ENCODE assay signal across 17 cellular contexts in the genomic region with DNA sequence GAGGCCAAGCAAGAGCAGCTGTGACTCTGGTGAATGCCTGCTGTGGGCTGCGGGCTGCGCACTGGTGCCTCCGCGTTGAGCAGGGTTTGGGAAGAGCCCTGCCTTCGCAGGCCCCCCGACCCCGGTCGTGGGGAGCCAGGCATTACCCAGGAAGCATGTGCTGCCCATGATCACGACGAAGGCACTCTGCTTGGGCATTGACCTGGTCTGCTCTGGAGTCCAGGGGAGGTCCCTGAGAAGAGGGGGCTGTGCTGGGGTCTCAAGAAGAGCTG. TPM values are rescaled to one million over a fixed set of nuclear protein-coding genes. Genes with fewer than 3 reads are reported as not detected.
DNase-seq lines count a peak whose midpoint lies in the region; TF ChIP-seq lines count a peak whose summit lies in the region.
"Had no signal": no experiment of that assay in that cellular context is flagged by ENCODE, and none has a peak within 500 bp of the region (broad histone marks: within the 10 kb centered on the region; RNA-seq: fewer than 3 reads in every experiment).

No MANE protein-coding gene starts in this region.

- no peaks in the 10 kb centered on the region for H3K27me3 Mint-ChIP-seq in activated naive CD4-positive, alpha-beta T cell treated with anti-CD3 and anti-CD28 coated beads, Interleukin-2, amount 50 U/mL, for 24 hours

- H3K9me3 Mint-ChIP-seq in activated naive CD4-positive, alpha-beta T cell treated with anti-CD3 and anti-CD28 coated beads, Interleukin-2, amount 50 U/mL, for 24 hours, result no peaks in the 10 kb centered on the region

- peaks cover 7% of the 10 kb centered on the region for H3K36me3 Mint-ChIP-seq in activated naive CD4-positive, alpha-beta T cell treated with anti-CD3 and anti-CD28 coated beads, Interleukin-2, amount 50 U/mL, for 24 hours

- H3K27me3 ChIP-seq in HUES64 (ENCODE audit: insufficient read depth, low read length) (no peaks in the 10 kb centered on the region), spleen (replicated peaks in 1 of 7) (no peaks in the 10 kb centered on the region), Karpas-422 (ENCODE audit: low read length) (no peaks in the 10 kb centered on the region)
- no peaks in the 10 kb centered on the region for H3K27me3 ChIP-seq in effector memory CD4-positive, alpha-beta T cell (replicated peaks; ENCODE audit: control insufficient read depth, insufficient read depth, low read length, poor library complexity, severe bottlenecking)
- H3K27me3 ChIP-seq: ovary had no signal

- no peak overlapping the region for H3K4me3 Mint-ChIP-seq in activated naive CD4-positive, alpha-beta T cell treated with anti-CD3 and anti-CD28 coated beads, Interleukin-2, amount 50 U/mL, for 24 hours

- no peak for TF ChIP-seq POLR2A in spleen (IDR thresholded peaks at IDR 0.05)

- no peak for TF ChIP-seq CTCF in spleen (IDR thresholded peaks at IDR 0.05 in 8 of 11, conservative IDR thresholded peaks at IDR 0.05 in 3 of 11)

- H3K9ac ChIP-seq in HUES64 (ENCODE audit: low read depth, low read length), result peak overlapping the region; percentile 24; the same call in 1 of the 2 replicates
- no peak overlapping the region for H3K9ac ChIP-seq in Karpas-422 (ENCODE audit: low read length)

- H3K9me3 ChIP-seq in HUES64 (ENCODE audit: insufficient read depth, low read depth, low read length) (no peaks in the 10 kb centered on the region), spleen (no peaks in the 10 kb centered on the region), Karpas-422 (ENCODE audit: low read length) (no peaks in the 10 kb centered on the region)
- H3K9me3 ChIP-seq in effector memory CD4-positive, alpha-beta T cell (ENCODE audit: control insufficient read depth, low read length), result no peaks in the 10 kb centered on the region
- H3K9me3 ChIP-seq: ovary had no signal

- H3K4me2 ChIP-seq in Karpas-422 (ENCODE audit: low read depth, low read length, poor library complexity, severe bottlenecking), result no peak overlapping the region

- H3K4me3 ChIP-seq in HUES64 (ENCODE audit: low read length) (no peak overlapping the region), spleen (no peak overlapping the region), Karpas-422 (ENCODE audit: low read length) (no peak overlapping the region)
- no peak overlapping the region for H3K4me3 ChIP-seq in effector memory CD4-positive, alpha-beta T cell (ENCODE audit: insufficient read depth, low read depth, low read length, poor library complexity, severe bottlenecking)
- H3K4me3 ChIP-seq: coronary artery, ovary had no signal

- peak overlapping the region; percentile 62 for H3K27ac Mint-ChIP-seq in activated naive CD4-positive, alpha-beta T cell treated with anti-CD3 and anti-CD28 coated beads, Interleukin-2, amount 50 U/mL, for 24 hours

- 92% methylated on average over 10 of the region's 10 CpGs for WGBS in HUES64
- WGBS in spleen, 5 donors, result 59 to 93% (median 88%) methylated on average over 5 to 10 of the region's 10 CpGs

- H3K4me1 ChIP-seq in HUES64 (ENCODE audit: insufficient read depth, low read length), result peaks cover 45% of the 10 kb centered on the region
- H3K4me1 ChIP-seq in effector memory CD4-positive, alpha-beta T cell (ENCODE audit: control insufficient read depth, insufficient read depth, low read length, poor library complexity, severe bottlenecking), result peaks cover 57% of the 10 kb centered on the region
- H3K4me1 ChIP-seq in spleen, result peaks cover 62 to 100% (median 91%) of the 10 kb centered on the region in 6 donors
- H3K4me1 ChIP-seq in Karpas-422 (ENCODE audit: low read length), result peaks cover 36% of the 10 kb centered on the region

- no peak overlapping the region for H2AFZ ChIP-seq in Karpas-422 (ENCODE audit: low read length)

- H3K9me2 ChIP-seq in Karpas-422 (replicated peaks; ENCODE audit: insufficient read depth, low read length), result no peaks in the 10 kb centered on the region

- H3K27ac ChIP-seq in HUES64 (ENCODE audit: low read depth, low read length) (no peak overlapping the region), spleen (peak overlapping the region in 5 of 8 donors; percentile 39 to 90 (median 83)), Karpas-422 (ENCODE audit: low read length) (no peak overlapping the region)
- peak overlapping the region; percentile 47 for H3K27ac ChIP-seq in effector memory CD4-positive, alpha-beta T cell (ENCODE audit: insufficient read depth, low read length, poor library complexity, severe bottlenecking)
- H3K27ac ChIP-seq: ovary had no signal

- H3K36me3 ChIP-seq in HUES64 (ENCODE audit: insufficient read depth, low read length) (no peaks in the 10 kb centered on the region), spleen (peaks cover 0 to 26% (median 0%) of the 10 kb centered on the region in 6 donors), Karpas-422 (ENCODE audit: insufficient read depth, low read length) (no peaks in the 10 kb centered on the region)
- no peaks in the 10 kb centered on the region for H3K36me3 ChIP-seq in effector memory CD4-positive, alpha-beta T cell (ENCODE audit: control insufficient read depth, insufficient read depth, low read length)
- H3K36me3 ChIP-seq: ovary had no signal

- peaks cover 97% of the 10 kb centered on the region for H3K79me2 ChIP-seq in Karpas-422 (ENCODE audit: low read length)

- no peak for DNase-seq in activated naive CD4-positive, alpha-beta T cell (lab: John Stamatoyannopoulos, UW)
- DNase-seq in effector memory CD4-positive, alpha-beta T cell, result no peak
- DNase-seq in spleen (no peak), amniotic stem cell (lab: John Stamatoyannopoulos, UW) (no peak), Karpas-422 (no peak), retina (no peak)
- DNase-seq: Calu3, erythroblast, GDM1, islet precursor cell, NCI-H2107, ovary, small intestine, T-helper 1 cell had no signal

- peaks cover 63% of the 10 kb centered on the region for H4K20me1 ChIP-seq in Karpas-422 (ENCODE audit: insufficient read depth, low read depth, low read length)

- peaks cover 89% of the 10 kb centered on the region for H3K4me1 Mint-ChIP-seq in activated naive CD4-positive, alpha-beta T cell treated with anti-CD3 and anti-CD28 coated beads, Interleukin-2, amount 50 U/mL, for 24 hours

- intact Hi-C loops in spleen (cut with DNase I; ENCODE audit: low total_unique reads), result no loop called here

RNA-seq across cellular contexts. Expression of gene RANBP3, which starts 19.2 kb away (rescaled TPM):
- polyA plus RNA-seq in HUES64 (2013, experiment 1 of 2), result 57.2 TPM
- 66.4 TPM for polyA plus RNA-seq in HUES64 (2013, experiment 2 of 2)
- total RNA-seq in spleen, result 10 to 100 TPM; 68.5 to 92.9 (median 71.2) TPM
- polyA plus RNA-seq in spleen, result 10 to 100 TPM; 27.5 to 44.3 (median 30.2) TPM
- 34.0 and 44.8 TPM in 2 replicates for total RNA-seq in Karpas-422 (2014; rRNA removed; shearing (Covaris generic); ENCODE audit: low replicate concordance)

RNA-seq across cellular contexts. Expression of gene CAPS, which starts 44.7 kb away (rescaled TPM):
- 0.75 TPM for polyA plus RNA-seq in HUES64 (2013, experiment 1 of 2)
- polyA plus RNA-seq in HUES64 (2013, experiment 2 of 2), result 0.70 TPM
- 10 to 100 TPM; 14.7 to 20.7 (median 17.6) TPM for total RNA-seq in spleen
- 10 to 100 TPM; 23.7 to 61.8 (median 51.3) TPM for polyA plus RNA-seq in spleen
- 3.8 and 17.8 TPM in 2 replicates for total RNA-seq in Karpas-422 (2014; rRNA removed; shearing (Covaris generic); ENCODE audit: low replicate concordance)

RNA-seq across cellular contexts. Expression of gene VMAC, which starts 54.1 kb away (rescaled TPM):
- 0.55 TPM for polyA plus RNA-seq in HUES64 (2013, experiment 1 of 2)
- polyA plus RNA-seq in HUES64 (2013, experiment 2 of 2), result 0.95 TPM
- total RNA-seq in spleen, result 10 to 100 TPM in 6 of 7 donors, 1 to 10 TPM in 1; 8.5 to 15.9 (median 12.5) TPM
- 1 to 10 TPM; 2.1 to 9.6 (median 3.3) TPM for polyA plus RNA-seq in spleen
- 8.9 and 19.8 TPM in 2 replicates for total RNA-seq in Karpas-422 (2014; rRNA removed; shearing (Covaris generic); ENCODE audit: low replicate concordance)

RNA-seq across cellular contexts. Expression of gene NDUFA11, which starts 55.2 kb away (rescaled TPM):
- polyA plus RNA-seq in HUES64 (2013, experiment 1 of 2), result 178 TPM
- 180 TPM for polyA plus RNA-seq in HUES64 (2013, experiment 2 of 2)
- total RNA-seq in spleen, result 100 to 1,000 TPM in 6 of 7 donors, 10 to 100 TPM in 1; 83.8 to 156 (median 116) TPM
- polyA plus RNA-seq in spleen, result 100 to 1,000 TPM; 252 to 377 (median 345) TPM
- total RNA-seq in Karpas-422 (2014; rRNA removed; shearing (Covaris generic); ENCODE audit: low replicate concordance), result 217 and 384 TPM in 2 replicates

Comparison
In these comparisons a context has a peak if more than half of its experiments do, and no peak if none do; other contexts are left out.
1. H3K27ac ChIP-seq: peak in effector memory CD4-positive, alpha-beta T cell (single experiment) and spleen (5 of 8); none in HUES64 (single experiment) and Karpas-422 (single experiment).